Comparison of ENCODE assay signal across 8 cellular contexts in genomic region chr19:17762505-17763229, GRCh38. TPM values are rescaled to one million over a fixed set of nuclear protein-coding genes. Genes with fewer than 3 reads are reported as not detected.
DNase-seq lines count a peak whose midpoint lies in the region; ATAC-seq, FAIRE-seq and TF ChIP-seq lines count a peak whose summit lies in the region.

No MANE protein-coding gene starts in this region.

- H3K4me2 ChIP-seq in endothelial cell of umbilical vein (ENCODE audit: insufficient read depth, low read length): no peak overlapping the region

- H3K4me1 ChIP-seq in endothelial cell of umbilical vein (ENCODE audit: control insufficient read depth, extremely low read depth, insufficient read depth, low read length): peaks cover 3% of the 10 kb centered on the region

- no peak overlapping the region for H3K9ac ChIP-seq in endothelial cell of umbilical vein (replicated peaks; ENCODE audit: extremely low read depth, insufficient read depth, low read length)

- DNase-seq in activated CD4-positive, alpha-beta T cell treated with anti-CD3 and anti-CD28 coated beads, Interleukin-2, amount 50 U/mL, for 48 hours: peak; percentile 33 to 35
- no peak for DNase-seq in activated CD4-positive, alpha-beta T cell treated with anti-CD3 and anti-CD28 coated beads, Interleukin-2, amount 10 ng/mL, durations not matched to agents 7 days and 5 days
- peak; percentile 29 for DNase-seq in NOMO-1 treated with DMSO at 0.1 percent for 48 hours (lab: John Stamatoyannopoulos, UW; ENCODE audit: unreplicated experiment)
- peak; percentile 39 for DNase-seq in endothelial cell of umbilical vein (ENCODE audit: low read depth, low spot score)
- peak; percentile 69 for DNase-seq in superior temporal gyrus (ENCODE audit: extremely low spot score)
- DNase-seq in endothelial cell (ENCODE audit: low spot score): no peak

- BruUV-seq in endothelial cell of umbilical vein (replicated peaks; lab: Mats Ljungman, UMichigan): no TSS peak

- POLR2A ChIA-PET in activated CD4-positive, alpha-beta T cell treated with anti-CD3 and anti-CD28 coated beads, Interleukin-2, amount 10 ng/mL, durations not matched to agents 7 days and 5 days (lab: Charles Lee): no interaction called here
- POLR2A ChIA-PET in endothelial cell of umbilical vein (lab: Charles Lee): interaction anchor here (0.7 kb wide), 1 partner anchor 152 kb away, joined by 4 read pairs; no protein-coding TSS in a partner anchor

- peaks cover 20% of the 10 kb centered on the region for H3K4me1 Mint-ChIP-seq in activated CD4-positive, alpha-beta T cell treated with anti-CD3 and anti-CD28 coated beads, Interleukin-2, amount 10 ng/mL, durations not matched to agents 7 days and 5 days
- peaks cover 6% of the 10 kb centered on the region for H3K4me1 Mint-ChIP-seq in endothelial cell (ENCODE audit: unreplicated experiment)

- no peaks in the 10 kb centered on the region for H3K9me1 ChIP-seq in endothelial cell of umbilical vein (replicated peaks; ENCODE audit: control insufficient read depth, extremely low read depth, insufficient read depth, low read length)

- dilution Hi-C loops in endothelial cell of umbilical vein (cut with MboI; ENCODE audit: extremely low pct_ligation_motif_present, low sequenced_read_pairs): no loop called here

- TF ChIP-seq CTCF in endothelial cell of umbilical vein (IDR thresholded peaks at IDR 0.05; ENCODE audit: extremely low read depth in 1 of 2, insufficient read depth in 1 of 2, low read depth in 1 of 2, low read length in 2 of 2) (no peak), endothelial cell (IDR thresholded peaks at IDR 0.05; ENCODE audit: unreplicated experiment) (no peak)

- no peaks in the 10 kb centered on the region for H3K27me3 Mint-ChIP-seq in activated CD4-positive, alpha-beta T cell treated with anti-CD3 and anti-CD28 coated beads, Interleukin-2, amount 10 ng/mL, durations not matched to agents 7 days and 5 days
- H3K27me3 Mint-ChIP-seq in endothelial cell (ENCODE audit: unreplicated experiment): peaks cover 3% of the 10 kb centered on the region

- peaks cover 58% of the 10 kb centered on the region for H3K36me3 Mint-ChIP-seq in activated CD4-positive, alpha-beta T cell treated with anti-CD3 and anti-CD28 coated beads, Interleukin-2, amount 10 ng/mL, durations not matched to agents 7 days and 5 days (ENCODE audit: low read depth)
- no peaks in the 10 kb centered on the region for H3K36me3 Mint-ChIP-seq in endothelial cell (ENCODE audit: low read depth, unreplicated experiment)

- FAIRE-seq in endothelial cell of umbilical vein (lab: Jason Lieb, UNC): peak; percentile 46

- H3K27ac ChIP-seq in endothelial cell of umbilical vein (ENCODE audit: insufficient read depth, low read depth, low read length): no peak overlapping the region

- H3K36me3 ChIP-seq in endothelial cell of umbilical vein (ENCODE audit: control insufficient read depth in 2 of 2, extremely low read depth in 1 of 2, insufficient read depth in 2 of 2, low read length in 2 of 2): no peaks in the 10 kb centered on the region

- TF ChIP-seq POLR2A in endothelial cell of umbilical vein (IDR thresholded peaks at IDR 0.05; ENCODE audit: low read depth, low read length): no peak

- no peaks in the 10 kb centered on the region for H3K9me3 ChIP-seq in endothelial cell of umbilical vein (replicated peaks; ENCODE audit: control insufficient read depth, insufficient read depth, low read length)

- intact Hi-C loops in endothelial cell of umbilical vein (cut with micrococcal nuclease): no loop called here

- ATAC-seq in GM19455 (IDR thresholded peaks at IDR 0.05; ENCODE audit: unreplicated experiment) (no peak), GM19463 (IDR thresholded peaks at IDR 0.05; ENCODE audit: unreplicated experiment) (no peak)

- H3K79me2 ChIP-seq in endothelial cell of umbilical vein (ENCODE audit: control insufficient read depth, insufficient read depth, low read length): no peaks in the 10 kb centered on the region

- CTCF ChIA-PET in activated CD4-positive, alpha-beta T cell treated with anti-CD3 and anti-CD28 coated beads, Interleukin-2, amount 10 ng/mL, durations not matched to agents 7 days and 5 days (lab: Charles Lee): interaction anchor here (0.7 to 1.3 kb wide), 4 partner anchors 14 to 170 kb away, joined by 3 to 5 read pairs (median 4); partner anchors contain the start of genes CCDC124 and RPL18A
- CTCF ChIA-PET in endothelial cell of umbilical vein (lab: Charles Lee): interaction anchor here (0.6 to 1.0 kb wide), 3 partner anchors 12 to 321 kb away, joined by 3 to 4 read pairs (median 3); no protein-coding TSS in a partner anchor

- no peaks in the 10 kb centered on the region for H3K9me3 Mint-ChIP-seq in activated CD4-positive, alpha-beta T cell treated with anti-CD3 and anti-CD28 coated beads, Interleukin-2, amount 10 ng/mL, durations not matched to agents 7 days and 5 days
- H3K9me3 Mint-ChIP-seq in endothelial cell (ENCODE audit: unreplicated experiment): no peaks in the 10 kb centered on the region

- no peak overlapping the region for H3K27ac Mint-ChIP-seq in activated CD4-positive, alpha-beta T cell treated with anti-CD3 and anti-CD28 coated beads, Interleukin-2, amount 10 ng/mL, durations not matched to agents 7 days and 5 days
- no peak overlapping the region for H3K27ac Mint-ChIP-seq in endothelial cell (ENCODE audit: unreplicated experiment)

- H2AFZ ChIP-seq in endothelial cell of umbilical vein (ENCODE audit: low read depth, low read length): no peak overlapping the region

- H3K27me3 ChIP-seq in endothelial cell of umbilical vein (ENCODE audit: control insufficient read depth in 2 of 2, insufficient read depth in 2 of 2, low read length in 2 of 2): no peaks in the 10 kb centered on the region

- H3K4me3 ChIP-seq in endothelial cell of umbilical vein (replicated peaks in 1 of 3; ENCODE audit: insufficient read depth in 1 of 3, low read depth in 1 of 3, low read length in 3 of 3): no peak overlapping the region

- H4K20me1 ChIP-seq in endothelial cell of umbilical vein (replicated peaks; ENCODE audit: control insufficient read depth, extremely low read depth, insufficient read depth, low read length): no peaks in the 10 kb centered on the region

- H3K4me3 Mint-ChIP-seq in activated CD4-positive, alpha-beta T cell treated with anti-CD3 and anti-CD28 coated beads, Interleukin-2, amount 10 ng/mL, durations not matched to agents 7 days and 5 days: no peak overlapping the region
- no peak overlapping the region for H3K4me3 Mint-ChIP-seq in endothelial cell (ENCODE audit: unreplicated experiment)

RNA-seq across cellular contexts. Expression of gene FCHO1, which starts 11.4 kb away (rescaled TPM):
- 10 to 100 TPM; 76.3 to 84.1 TPM for total RNA-seq in activated CD4-positive, alpha-beta T cell treated with anti-CD3 and anti-CD28 coated beads, Interleukin-2, amount 10 ng/mL, durations not matched to agents 7 days and 5 days
- total RNA-seq in endothelial cell of umbilical vein: 1.4 and 1.6 TPM in 2 replicates
- polyA plus RNA-seq in endothelial cell of umbilical vein: 0.66 and 0.80 TPM in 2 replicates
- polyA plus RNA-seq in endothelial cell of umbilical vein (2011; cell fraction: cytosol; rRNA removed): 0.48 and 0.49 TPM in 2 replicates
- polyA plus RNA-seq in endothelial cell of umbilical vein (2011; cell fraction: nucleus; rRNA removed): 0.53 and 1.2 TPM in 2 replicates
- polyA plus RNA-seq in endothelial cell of umbilical vein (2012): 3.6 and 5.6 TPM in 2 replicates
- polyA minus RNA-seq in endothelial cell of umbilical vein: 1.2 and 1.3 TPM in 2 replicates
- polyA minus RNA-seq in endothelial cell of umbilical vein (2011; cell fraction: cytosol; rRNA and poly(A)+ RNA removed): 1.1 TPM
- 0.63 and 1.1 TPM in 2 replicates for polyA minus RNA-seq in endothelial cell of umbilical vein (2011; cell fraction: nucleus; rRNA and poly(A)+ RNA removed)
- 2.7 TPM for total RNA-seq in endothelial cell (ENCODE audit: unreplicated experiment)

RNA-seq across cellular contexts. Expression of gene B3GNT3, which starts 32.3 kb away (rescaled TPM):
- total RNA-seq in activated CD4-positive, alpha-beta T cell treated with anti-CD3 and anti-CD28 coated beads, Interleukin-2, amount 10 ng/mL, durations not matched to agents 7 days and 5 days: under 1 TPM; 0.35 to 0.81 TPM
- total RNA-seq in endothelial cell of umbilical vein: not detected in 2 replicates
- 0.10 TPM in 1 of 2 replicates, not detected in the other for polyA plus RNA-seq in endothelial cell of umbilical vein
- not detected in 2 replicates for polyA plus RNA-seq in endothelial cell of umbilical vein (2011; cell fraction: cytosol; rRNA removed)
- 0.17 TPM in 1 of 2 replicates, not detected in the other for polyA plus RNA-seq in endothelial cell of umbilical vein (2011; cell fraction: nucleus; rRNA removed)
- polyA plus RNA-seq in endothelial cell of umbilical vein (2012): not detected in 2 replicates
- not detected in 2 replicates for polyA minus RNA-seq in endothelial cell of umbilical vein
- 1.2 TPM for polyA minus RNA-seq in endothelial cell of umbilical vein (2011; cell fraction: cytosol; rRNA and poly(A)+ RNA removed)
- polyA minus RNA-seq in endothelial cell of umbilical vein (2011; cell fraction: nucleus; rRNA and poly(A)+ RNA removed): not detected in 2 replicates
- 0.77 TPM for total RNA-seq in endothelial cell (ENCODE audit: unreplicated experiment)

RNA-seq across cellular contexts. Expression of gene MAP1S, which starts 43.4 kb away (rescaled TPM):
- total RNA-seq in activated CD4-positive, alpha-beta T cell treated with anti-CD3 and anti-CD28 coated beads, Interleukin-2, amount 10 ng/mL, durations not matched to agents 7 days and 5 days: 10 to 100 TPM; 75.3 to 75.7 TPM
- total RNA-seq in endothelial cell of umbilical vein: 143 and 166 TPM in 2 replicates
- polyA plus RNA-seq in endothelial cell of umbilical vein: 94.8 and 157 TPM in 2 replicates
- polyA plus RNA-seq in endothelial cell of umbilical vein (2011; cell fraction: cytosol; rRNA removed): 40.6 and 56.8 TPM in 2 replicates
- 41.1 and 46.1 TPM in 2 replicates for polyA plus RNA-seq in endothelial cell of umbilical vein (2011; cell fraction: nucleus; rRNA removed)
- 117 and 119 TPM in 2 replicates for polyA plus RNA-seq in endothelial cell of umbilical vein (2012)
- 84.1 and 137 TPM in 2 replicates for polyA minus RNA-seq in endothelial cell of umbilical vein
- polyA minus RNA-seq in endothelial cell of umbilical vein (2011; cell fraction: cytosol; rRNA and poly(A)+ RNA removed): 58.3 TPM
- polyA minus RNA-seq in endothelial cell of umbilical vein (2011; cell fraction: nucleus; rRNA and poly(A)+ RNA removed): 35.6 and 43.7 TPM in 2 replicates
- 173 TPM for total RNA-seq in endothelial cell (ENCODE audit: unreplicated experiment)

RNA-seq across cellular contexts. Expression of gene INSL3, which starts 58.7 kb away (rescaled TPM):
- total RNA-seq in activated CD4-positive, alpha-beta T cell treated with anti-CD3 and anti-CD28 coated beads, Interleukin-2, amount 10 ng/mL, durations not matched to agents 7 days and 5 days: 1 to 10 TPM; 6.8 to 7.4 TPM
- total RNA-seq in endothelial cell of umbilical vein (not detected in 2 replicates), endothelial cell (ENCODE audit: unreplicated experiment) (0.36 TPM)
- not detected in 2 replicates for polyA plus RNA-seq in endothelial cell of umbilical vein
- not detected in 2 replicates for polyA plus RNA-seq in endothelial cell of umbilical vein (2011; cell fraction: cytosol; rRNA removed)
- polyA plus RNA-seq in endothelial cell of umbilical vein (2011; cell fraction: nucleus; rRNA removed): not detected in 2 replicates
- not detected in 2 replicates for polyA plus RNA-seq in endothelial cell of umbilical vein (2012)
- not detected in 2 replicates for polyA minus RNA-seq in endothelial cell of umbilical vein
- polyA minus RNA-seq in endothelial cell of umbilical vein (2011; cell fraction: cytosol; rRNA and poly(A)+ RNA removed): not detected
- not detected in 2 replicates for polyA minus RNA-seq in endothelial cell of umbilical vein (2011; cell fraction: nucleus; rRNA and poly(A)+ RNA removed)

Comparison
In these comparisons a context has a peak if more than half of its experiments do, and no peak if none do; other contexts are left out.
1. DNase-seq: peak in activated CD4-positive, alpha-beta T cell treated with anti-CD3 and anti-CD28 coated beads, Interleukin-2, amount 50 U/mL, for 48 hours (2 of 2), NOMO-1 treated with DMSO at 0.1 percent for 48 hours (single experiment), endothelial cell of umbilical vein (single experiment) and superior temporal gyrus (single experiment); none in activated CD4-positive, alpha-beta T cell treated with anti-CD3 and anti-CD28 coated beads, Interleukin-2, amount 10 ng/mL, durations not matched to agents 7 days and 5 days (single experiment) and endothelial cell (single experiment).
2. RNA of gene FCHO1, which starts 11.4 kb away (total RNA-seq): 76.3 to 84.1 TPM in activated CD4-positive, alpha-beta T cell treated with anti-CD3 and anti-CD28 coated beads, Interleukin-2, amount 10 ng/mL, durations not matched to agents 7 days and 5 days; 2.7 TPM in endothelial cell (single experiment) and 1.4 to 1.6 TPM in endothelial cell of umbilical vein; every median in the first group is over 10 times any median in the second.